Comparison of ENCODE assay signal across 1 cellular context in the genomic region with DNA sequence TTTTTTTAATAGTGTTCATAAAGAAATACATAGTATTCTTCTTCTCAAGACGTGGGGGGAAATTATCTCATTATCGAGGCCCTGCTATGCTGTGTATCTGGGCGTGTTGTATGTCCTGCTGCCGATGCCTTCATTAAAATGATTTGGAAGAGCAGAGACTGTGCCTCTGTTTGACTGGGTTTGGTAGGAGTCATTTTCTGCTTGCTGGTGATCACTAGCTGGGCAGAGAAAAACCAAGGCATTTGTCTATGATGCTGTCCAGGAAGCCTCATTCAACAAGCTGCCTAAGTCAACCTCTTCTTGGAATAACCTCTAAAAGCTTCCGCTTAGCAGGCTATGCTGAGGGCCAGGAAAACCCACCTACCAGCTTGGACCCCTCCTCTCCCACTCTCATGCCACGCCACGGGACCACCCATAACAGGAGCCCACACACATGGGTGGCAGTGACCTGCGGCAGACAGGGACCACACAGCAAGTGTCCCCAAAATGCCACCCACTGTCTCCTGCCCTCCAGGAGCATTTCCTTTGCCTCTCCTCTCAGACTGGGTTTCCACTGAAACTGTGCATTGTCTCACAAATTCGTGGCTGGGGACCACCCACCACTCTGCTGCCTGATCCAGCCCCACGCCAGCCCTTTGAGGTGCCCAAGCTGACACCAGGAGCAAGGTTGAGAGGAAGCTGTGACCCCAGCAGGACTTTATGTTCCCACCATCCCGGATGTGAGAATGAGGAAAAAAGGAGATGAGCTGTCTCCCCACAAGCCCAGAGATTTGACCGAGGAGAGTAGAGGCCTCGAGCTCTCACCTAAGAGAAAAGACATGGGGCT.
TF ChIP-seq lines count a peak whose summit lies in the region.

No MANE protein-coding gene starts in this region.

TF ChIP-seq in IMR-90, 13 proteins besides CTCF, POLR2A, EP300 and RAD21:
- TF ChIP-seq MAFK (IDR thresholded peaks at IDR 0.05; ENCODE audit: low read depth, low read length) (no peak), BHLHE40 (IDR thresholded peaks at IDR 0.05; ENCODE audit: low read depth, low read length) (no peak), FOS (IDR thresholded peaks at IDR 0.05; ENCODE audit: low read depth, low read length) (no peak), RCOR1 (IDR thresholded peaks at IDR 0.05; ENCODE audit: insufficient replicate concordance, low read length) (no peak), MAZ (IDR thresholded peaks at IDR 0.05; ENCODE audit: borderline replicate concordance, low read depth, low read length) (no peak), NFE2L2 (IDR thresholded peaks at IDR 0.05; ENCODE audit: low read depth, low read length) (no peak), SMC3 (IDR thresholded peaks at IDR 0.05; ENCODE audit: low read depth, low read length) (no peak), CEBPB (IDR thresholded peaks at IDR 0.05; ENCODE audit: low read depth, low read length) (no peak), RFX5 (IDR thresholded peaks at IDR 0.05; ENCODE audit: low read depth, low read length) (no peak), MXI1 (IDR thresholded peaks at IDR 0.05; ENCODE audit: borderline replicate concordance, low read depth, low read length) (no peak), CHD1 (IDR thresholded peaks at IDR 0.05; ENCODE audit: low read depth, low read length) (no peak)
- TF ChIP-seq, protein P1, sequence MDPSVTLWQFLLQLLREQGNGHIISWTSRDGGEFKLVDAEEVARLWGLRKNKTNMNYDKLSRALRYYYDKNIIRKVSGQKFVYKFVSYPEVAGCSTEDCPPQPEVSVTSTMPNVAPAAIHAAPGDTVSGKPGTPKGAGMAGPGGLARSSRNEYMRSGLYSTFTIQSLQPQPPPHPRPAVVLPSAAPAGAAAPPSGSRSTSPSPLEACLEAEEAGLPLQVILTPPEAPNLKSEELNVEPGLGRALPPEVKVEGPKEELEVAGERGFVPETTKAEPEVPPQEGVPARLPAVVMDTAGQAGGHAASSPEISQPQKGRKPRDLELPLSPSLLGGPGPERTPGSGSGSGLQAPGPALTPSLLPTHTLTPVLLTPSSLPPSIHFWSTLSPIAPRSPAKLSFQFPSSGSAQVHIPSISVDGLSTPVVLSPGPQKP (IDR thresholded peaks at IDR 0.05; ENCODE audit: borderline replicate concordance, low read depth, low read length): no peak
- TF ChIP-seq, protein P2, sequence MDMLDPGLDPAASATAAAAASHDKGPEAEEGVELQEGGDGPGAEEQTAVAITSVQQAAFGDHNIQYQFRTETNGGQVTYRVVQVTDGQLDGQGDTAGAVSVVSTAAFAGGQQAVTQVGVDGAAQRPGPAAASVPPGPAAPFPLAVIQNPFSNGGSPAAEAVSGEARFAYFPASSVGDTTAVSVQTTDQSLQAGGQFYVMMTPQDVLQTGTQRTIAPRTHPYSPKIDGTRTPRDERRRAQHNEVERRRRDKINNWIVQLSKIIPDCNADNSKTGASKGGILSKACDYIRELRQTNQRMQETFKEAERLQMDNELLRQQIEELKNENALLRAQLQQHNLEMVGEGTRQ (IDR thresholded peaks at IDR 0.05; ENCODE audit: low read depth, low read length): no peak
